ENCODE assay signal across 7 cellular contexts in genomic region chr15:75792236-75792635, GRCh38. TPM values are rescaled to one million over a fixed set of nuclear protein-coding genes. Genes with fewer than 3 reads are reported as not detected.
A peak's percentile ranks its signal among the peaks of the same experiment; 100 is the strongest.
DNase-seq lines count a peak whose midpoint lies in the region; ATAC-seq and TF ChIP-seq lines count a peak whose summit lies in the region.
"Not testable (repeated sequence)": the region's sequence is repeated elsewhere in the genome, so short reads cannot be mapped to it uniquely, and the experiment has no call there.

No MANE protein-coding gene starts in this region.

- H2BK20ac ChIP-seq in H9 (ENCODE audit: low read depth, low read length, poor library complexity, severe bottlenecking) = not testable (repeated sequence)

- H3K36me3 ChIP-seq in endodermal cell (ENCODE audit: control insufficient read depth, insufficient read depth, low read length); neuronal stem cell (replicated peaks in 1 of 2; ENCODE audit: control insufficient read depth in 2 of 2, insufficient read depth in 2 of 2, low read length in 2 of 2): not testable (repeated sequence)

- H3K56ac ChIP-seq in H9 (ENCODE audit: insufficient read length, low read depth, low read length) = not testable (repeated sequence)

- TF ChIP-seq CTCF in H9 (conservative IDR thresholded peaks at IDR 0.05); endodermal cell (conservative IDR thresholded peaks at IDR 0.05); type B pancreatic cell (conservative IDR thresholded peaks at IDR 0.05): not testable (repeated sequence)

- H4K5ac ChIP-seq in H9 (ENCODE audit: insufficient read length, low read depth, low read length) = not testable (repeated sequence)

- H3K14ac ChIP-seq in H9 (ENCODE audit: insufficient read depth, low read length); neuronal stem cell (ENCODE audit: low read length): not testable (repeated sequence)

- H3K23me2 ChIP-seq in H9 (ENCODE audit: insufficient read length, low read depth, low read length, poor library complexity, severe bottlenecking) = not testable (repeated sequence)

- H3K27me3 ChIP-seq in H9 (ENCODE audit: insufficient read depth, low read length); endodermal cell (ENCODE audit: control insufficient read depth, insufficient read depth, low read length, poor library complexity, severe bottlenecking): not testable (repeated sequence)
- peaks cover 0 to 58% (median 0%) of the 10 kb centered on the region in 3 experiments for H3K27me3 ChIP-seq in neuronal stem cell (ENCODE audit: control insufficient read depth in 3 of 3, insufficient read depth in 3 of 3, low read depth in 1 of 3, low read length in 3 of 3)

- H2BK5ac ChIP-seq in H9 (ENCODE audit: insufficient read length, low read length); neuronal stem cell (ENCODE audit: low read length): not testable (repeated sequence)

- H2BK12ac ChIP-seq in H9 (ENCODE audit: insufficient read length, low read depth, low read length); neuronal stem cell (ENCODE audit: low read length): not testable (repeated sequence)

- H3K4me1 ChIP-seq in H9 (ENCODE audit: insufficient read depth, low read length); endodermal cell (ENCODE audit: control insufficient read depth, insufficient read depth, low read length); neuronal stem cell (ENCODE audit: control insufficient read depth in 2 of 2, insufficient read depth in 1 of 2, low read depth in 1 of 2, low read length in 2 of 2): not testable (repeated sequence)

- not testable (repeated sequence) for H3K27ac ChIP-seq in H9 (ENCODE audit: insufficient read length, low read depth, low read length); endodermal cell (ENCODE audit: low read depth, low read length); neuronal stem cell (replicated peaks; ENCODE audit: low read length)

- not testable (repeated sequence) for H3K4me2 ChIP-seq in H9 (ENCODE audit: insufficient read depth, insufficient read length, low read length); neuronal stem cell (ENCODE audit: insufficient read depth, low read length, poor library complexity, severe bottlenecking)

- H2BK15ac ChIP-seq in H9 (ENCODE audit: low read depth, low read length); neuronal stem cell (ENCODE audit: low read length): not testable (repeated sequence)

- not testable (repeated sequence) for ATAC-seq in left lobe of liver
- ATAC-seq in stimulated activated memory B cell treated with anti-CD40 and anti-IgM and Interleukin-4, amounts not matched to agents 10 μg/mL and 1 μg/mL and 100 μg/mL, for 72 hours = peak; percentile 8

- not testable (repeated sequence) for H3K79me1 ChIP-seq in H9 (ENCODE audit: insufficient read depth, low read depth, low read length, poor library complexity, severe bottlenecking); neuronal stem cell (ENCODE audit: low read depth, low read length)

- not testable (repeated sequence) for H3K27ac Mint-ChIP-seq in H9; endodermal cell; stimulated activated memory B cell treated with anti-CD40 and anti-IgM and Interleukin-4, amounts not matched to agents 10 μg/mL and 1 μg/mL and 100 μg/mL, for 72 hours; type B pancreatic cell

- WGBS in H9 (ENCODE audit: extremely low coverage, insufficient read length, low lambda C conversion rate) = no CpG with 5 or more reads among the region's 6 CpGs
- WGBS in endodermal cell (ENCODE audit: insufficient coverage in 1 of 2, insufficient read length in 1 of 2), 2 experiments = 81 to 82% methylated on average over 5 to 6 of the region's 6 CpGs
- WGBS in neuronal stem cell (ENCODE audit: extremely low coverage in 2 of 2, insufficient read length in 2 of 2, insufficient replicate concordance in 1 of 2), 2 donors = no CpG with 5 or more reads among the region's 6 CpGs

- not testable (repeated sequence) for H4K8ac ChIP-seq in H9 (replicated peaks; ENCODE audit: insufficient read length, low read depth, low read length); neuronal stem cell (ENCODE audit: low read depth, low read length)

- not testable (repeated sequence) for H3K4me3 Mint-ChIP-seq in H9; endodermal cell; stimulated activated memory B cell treated with anti-CD40 and anti-IgM and Interleukin-4, amounts not matched to agents 10 μg/mL and 1 μg/mL and 100 μg/mL, for 72 hours; type B pancreatic cell

- H4K20me1 ChIP-seq in H9 (ENCODE audit: control insufficient read depth, insufficient read depth, insufficient read length) = not testable (repeated sequence)

- H4K91ac ChIP-seq in H9 (ENCODE audit: insufficient read length, low read depth, low read length); neuronal stem cell (ENCODE audit: low read depth, low read length, poor library complexity): not testable (repeated sequence)

- H3K9me3 Mint-ChIP-seq in H9; endodermal cell; stimulated activated memory B cell treated with anti-CD40 and anti-IgM and Interleukin-4, amounts not matched to agents 10 μg/mL and 1 μg/mL and 100 μg/mL, for 72 hours; type B pancreatic cell: not testable (repeated sequence)

- H2BK120ac ChIP-seq in H9 (ENCODE audit: low read depth, low read length, poor library complexity, severe bottlenecking); neuronal stem cell (ENCODE audit: low read depth, low read length): not testable (repeated sequence)

- H3K27me3 Mint-ChIP-seq in H9 (ENCODE audit: low read depth) (peaks cover 15% of the 10 kb centered on the region), endodermal cell (ENCODE audit: insufficient read depth) (peaks cover 15% of the 10 kb centered on the region), type B pancreatic cell (peaks cover 30% of the 10 kb centered on the region)
- H3K27me3 Mint-ChIP-seq in stimulated activated memory B cell treated with anti-CD40 and anti-IgM and Interleukin-4, amounts not matched to agents 10 μg/mL and 1 μg/mL and 100 μg/mL, for 72 hours = peaks cover 49% of the 10 kb centered on the region

- H3K18ac ChIP-seq in H9 (ENCODE audit: insufficient read length, low read depth, low read length); neuronal stem cell (ENCODE audit: low read length): not testable (repeated sequence)

- H3K79me2 ChIP-seq in H9 (ENCODE audit: insufficient read depth, low read length) = not testable (repeated sequence)

- not testable (repeated sequence) for H3K36me3 Mint-ChIP-seq in H9 (ENCODE audit: insufficient read depth in 1 of 3, low read depth in 3 of 3); endodermal cell (ENCODE audit: low read depth); stimulated activated memory B cell treated with anti-CD40 and anti-IgM and Interleukin-4, amounts not matched to agents 10 μg/mL and 1 μg/mL and 100 μg/mL, for 72 hours; type B pancreatic cell

- not testable (repeated sequence) for H3K9ac ChIP-seq in H9 (ENCODE audit: extremely low read depth, insufficient read length, low read length); endodermal cell (ENCODE audit: extremely low read depth, low read length, poor library complexity, severe bottlenecking)
- peak overlapping the region; percentile 30 for H3K9ac ChIP-seq in neuronal stem cell (ENCODE audit: low read depth, low read length, poor library complexity)

- H2AFZ ChIP-seq in H9 (ENCODE audit: low read length); neuronal stem cell (ENCODE audit: low read length): not testable (repeated sequence)

- not testable (repeated sequence) for H3T11ph ChIP-seq in H9 (ENCODE audit: low read length)

- H3K23ac ChIP-seq in H9 (ENCODE audit: insufficient read length, low read depth, low read length); neuronal stem cell (ENCODE audit: low read depth, low read length, poor library complexity): not testable (repeated sequence)

- not testable (repeated sequence) for H3K9me3 ChIP-seq in H9 (ENCODE audit: control insufficient read depth, low read depth, low read length); endodermal cell (ENCODE audit: control insufficient read depth, low read length); neuronal stem cell (replicated peaks in 1 of 2; ENCODE audit: control insufficient read depth in 2 of 2, insufficient read depth in 1 of 2, low read depth in 1 of 2, low read length in 2 of 2)

- DNase-seq in H9 (peak; percentile 5), endodermal cell (peak; percentile 19), left lobe of liver (ENCODE audit: low spot score) (peak; percentile 27), type B pancreatic cell (ENCODE audit: extremely low spot score, unreplicated experiment) (peak; percentile 49), ureter (ENCODE audit: low spot score) (peak; percentile 32)
- DNase-seq in neuronal stem cell (ENCODE audit: low spot score) = not testable (repeated sequence)

- not testable (repeated sequence) for H3K4me1 Mint-ChIP-seq in H9; endodermal cell; stimulated activated memory B cell treated with anti-CD40 and anti-IgM and Interleukin-4, amounts not matched to agents 10 μg/mL and 1 μg/mL and 100 μg/mL, for 72 hours; type B pancreatic cell (ENCODE audit: unreplicated experiment)

- H2AK5ac ChIP-seq in H9 (ENCODE audit: insufficient read length, low read length); neuronal stem cell (ENCODE audit: low read depth, low read length): not testable (repeated sequence)

- not testable (repeated sequence) for H3K4me3 ChIP-seq in endodermal cell (ENCODE audit: low read length); neuronal stem cell (ENCODE audit: low read length in 2 of 2)

- H3K4ac ChIP-seq in H9 (ENCODE audit: low read depth, low read length); neuronal stem cell (ENCODE audit: low read length): not testable (repeated sequence)

RNA-seq across cellular contexts. Expression of gene UBE2Q2, which starts 51.0 kb away (rescaled TPM):
- total RNA-seq in H9 (2021) = 29.6 and 31.8 TPM in 2 replicates
- 10 to 100 TPM; 29.5 to 37.1 TPM for total RNA-seq in endodermal cell
- 31.3 TPM for polyA plus RNA-seq in endodermal cell (2013, experiment 1 of 2)
- 30.6 TPM for polyA plus RNA-seq in endodermal cell (2013, experiment 2 of 2)
- total RNA-seq in left lobe of liver = 2.2 TPM
- polyA plus RNA-seq in neuronal stem cell (2013, experiment 1 of 2) = 10.6 TPM
- polyA plus RNA-seq in neuronal stem cell (2013, experiment 2 of 2) = 11.0 TPM
- 26.7 and 31.3 TPM in 2 replicates for total RNA-seq in type B pancreatic cell (ENCODE audit: low replicate concordance)
- total RNA-seq in ureter = 29.1 TPM
